26 cellular contexts compared by ENCODE assay signal in the genomic region with DNA sequence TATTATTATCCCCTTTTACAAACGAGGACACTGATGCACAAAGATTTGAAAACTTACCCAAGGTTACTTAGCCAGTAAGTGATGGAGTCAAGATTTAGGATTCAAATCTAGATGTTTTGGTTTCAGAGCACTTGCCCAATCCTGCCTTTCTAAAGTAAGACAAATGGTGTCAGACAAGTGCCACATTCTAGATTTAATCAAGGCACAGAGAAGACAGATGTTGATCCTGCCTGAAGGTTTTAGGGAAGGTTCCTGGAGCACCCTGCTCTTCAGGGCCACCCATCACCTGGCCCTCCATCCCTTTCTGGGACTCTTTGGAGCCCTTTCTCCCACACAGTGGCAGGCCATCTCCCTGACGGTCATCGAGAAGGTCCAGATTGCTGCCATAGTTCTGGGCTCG.
"Had no signal": no experiment of that assay in that cellular context is flagged by ENCODE, and none has a peak within 500 bp of the region (broad histone marks: within the 10 kb centered on the region; RNA-seq: fewer than 3 reads in every experiment).

No MANE protein-coding gene starts in this region.

- ATAC-seq: activated CD4-positive, alpha-beta T cell treated with anti-CD3 and anti-CD28 coated beads for 36 hours; activated CD4-positive, CD25-positive, alpha-beta regulatory T cell treated with anti-CD3 and anti-CD28 coated beads, Interleukin-2, amount 50 U/mL, for 24 hours; K562; Panc1; WTC11 had no signal

- H3K27ac ChIP-seq: cardiac muscle cell, SJCRH30, SK-N-MC had no signal

- H3K4me3 Mint-ChIP-seq: activated CD4-positive, alpha-beta T cell treated with anti-CD3 and anti-CD28 coated beads for 36 hours; activated naive CD4-positive, alpha-beta T cell treated with anti-CD3 and anti-CD28 coated beads for 36 hours; activated naive CD8-positive, alpha-beta T cell treated with anti-CD3 and anti-CD28 coated beads for 36 hours; activated T-helper 1 cell treated with anti-CD3 and anti-CD28 coated beads, Interleukin-12 subunit alpha, Interleukin-12 subunit beta, Interleukin-2, Interleukin-4 antibody, amounts not matched to agents 30 ng/mL and 10 ng/mL and 1 ng/mL, durations not matched to agents 14 hours and 24 hours and 36 hours; WTC11 had no signal

- H3K36me3 Mint-ChIP-seq: WTC11 had no signal

- H3K4me3 ChIP-seq: cardiac muscle cell, K562, SJCRH30, SK-N-MC had no signal

- H3K27ac Mint-ChIP-seq: activated CD4-positive, alpha-beta memory T cell treated with anti-CD3 and anti-CD28 coated beads for 36 hours; activated CD4-positive, alpha-beta T cell treated with anti-CD3 and anti-CD28 coated beads for 36 hours; activated naive CD4-positive, alpha-beta T cell treated with anti-CD3 and anti-CD28 coated beads for 36 hours; activated naive CD8-positive, alpha-beta T cell treated with anti-CD3 and anti-CD28 coated beads for 36 hours; activated T-cell treated with anti-CD3 and anti-CD28 coated beads, Interleukin-2, amount 50 U/mL, for 24 hours; activated T-helper 1 cell treated with anti-CD3 and anti-CD28 coated beads, Interleukin-12 subunit alpha, Interleukin-12 subunit beta, Interleukin-2, Interleukin-4 antibody, amounts not matched to agents 30 ng/mL and 10 ng/mL and 1 ng/mL, durations not matched to agents 14 hours and 24 hours and 36 hours; T-helper 2 cell treated with Interferon-gamma antibody and Interleukin-4, amounts not matched to agents 5 μg/mL and 100 μg/mL, for 36 hours; WTC11 had no signal

- H3K9me3 Mint-ChIP-seq: activated CD4-positive, alpha-beta memory T cell treated with anti-CD3 and anti-CD28 coated beads for 36 hours; activated naive CD4-positive, alpha-beta T cell treated with anti-CD3 and anti-CD28 coated beads for 36 hours; activated naive CD8-positive, alpha-beta T cell treated with anti-CD3 and anti-CD28 coated beads for 36 hours; activated T-cell treated with anti-CD3 and anti-CD28 coated beads, Interleukin-2, amount 50 U/mL, for 24 hours; activated T-helper 1 cell treated with anti-CD3 and anti-CD28 coated beads, Interleukin-12 subunit alpha, Interleukin-12 subunit beta, Interleukin-2, Interleukin-4 antibody, amounts not matched to agents 30 ng/mL and 10 ng/mL and 1 ng/mL, durations not matched to agents 14 hours and 24 hours and 36 hours; T-helper 2 cell treated with Interferon-gamma antibody and Interleukin-4, amounts not matched to agents 5 μg/mL and 100 μg/mL, for 36 hours; WTC11 had no signal

- H3K9me3 ChIP-seq: SJCRH30 had no signal

- DNase-seq: activated CD4-positive, alpha-beta memory T cell treated with anti-CD3 and anti-CD28 coated beads for 36 hours; activated CD4-positive, alpha-beta T cell treated with anti-CD3 and anti-CD28 coated beads for 36 hours; activated CD4-positive, alpha-beta T cell treated with anti-CD3 and anti-CD28 coated beads, Interleukin-2, amount 50 U/mL, for 1 hour; activated gamma-delta T cell treated with Interleukin-2 at 50 U/mL for 16 hours; activated naive CD4-positive, alpha-beta T cell treated with anti-CD3 and anti-CD28 coated beads for 36 hours; activated naive CD8-positive, alpha-beta T cell treated with anti-CD3 and anti-CD28 coated beads for 36 hours; activated T-cell treated with anti-CD3 and anti-CD28 coated beads, Interleukin-2, amount 50 U/mL, for 24 hours; amniotic stem cell; aorta; NCI-H1105; NCI-H1417 treated with DMSO at 0.1 percent for 48 hours; NCI-H1930; NCI-H2081 treated with DMSO at 0.1 percent for 48 hours; NCI-H226; NCI-H446 treated with DMSO at 0.1 percent for 48 hours; NCI-H524; SHP77 had no signal

- H3K27me3 Mint-ChIP-seq: activated CD4-positive, alpha-beta memory T cell treated with anti-CD3 and anti-CD28 coated beads for 36 hours; activated CD4-positive, alpha-beta T cell treated with anti-CD3 and anti-CD28 coated beads for 36 hours; activated naive CD8-positive, alpha-beta T cell treated with anti-CD3 and anti-CD28 coated beads for 36 hours; activated T-cell treated with anti-CD3 and anti-CD28 coated beads, Interleukin-2, amount 50 U/mL, for 24 hours had no signal
